In genomic region chr20:49230575-49231211, GRCh38 we compare ENCODE assay signal across 10 cellular contexts. TPM values are rescaled to one million over a fixed set of nuclear protein-coding genes. Genes with fewer than 3 reads are reported as not detected.
A peak's percentile ranks its signal among the peaks of the same experiment; 100 is the strongest.
DNase-seq lines count a peak whose midpoint lies in the region; ATAC-seq and TF ChIP-seq lines count a peak whose summit lies in the region.
"Had no signal": no experiment of that assay in that cellular context is flagged by ENCODE, and none has a peak within 500 bp of the region (broad histone marks: within the 10 kb centered on the region; RNA-seq: fewer than 3 reads in every experiment).

No MANE protein-coding gene starts in this region.

- H3K9ac ChIP-seq in smooth muscle cell (ENCODE audit: low read depth): no peak overlapping the region

- peaks cover 93% of the 10 kb centered on the region for H3K36me3 Mint-ChIP-seq in activated T-cell treated with anti-CD3 and anti-CD28 coated beads, Interleukin-2, amount 50 U/mL, for 24 hours (ENCODE audit: low read depth)

- no peaks in the 10 kb centered on the region for H3K27me3 ChIP-seq in RWPE2 (ENCODE audit: insufficient read depth, poor library complexity, severe bottlenecking)
- H3K27me3 ChIP-seq in smooth muscle cell (ENCODE audit: low read depth): no peaks in the 10 kb centered on the region

- no peak for DNase-seq in activated T-cell treated with anti-CD3 and anti-CD28 coated beads, Interleukin-2, amount 50 U/mL, for 24 hours
- DNase-seq in activated T-cell treated with anti-CD3 and anti-CD28 coated beads for 4 hours (no peak), RWPE2 (ENCODE audit: low spot score) (no peak), fibroblast of villous mesenchyme (ENCODE audit: low read depth) (peak; percentile 55), smooth muscle cell (lab: John Stamatoyannopoulos, UW; ENCODE audit: unreplicated experiment) (no peak), NK-92 (lab: John Stamatoyannopoulos, UW; ENCODE audit: unreplicated experiment) (no peak), NCI-H526 (lab: John Stamatoyannopoulos, UW) (no peak)
- no peak for DNase-seq in stimulated activated CD4-positive, alpha-beta T cell treated with anti-CD3 and anti-CD28 coated beads, Interleukin-2, amount 100 ng/mL, for 48 hours

- H3K27ac Mint-ChIP-seq in activated T-cell treated with anti-CD3 and anti-CD28 coated beads, Interleukin-2, amount 50 U/mL, for 24 hours: peak overlapping the region; percentile 85
- H3K27ac Mint-ChIP-seq: WTC11 had no signal

- 60% methylated on average over 10 of the region's 10 CpGs for WGBS in smooth muscle cell (ENCODE audit: low lambda C conversion rate)

- H3K27ac ChIP-seq in RWPE2 (ENCODE audit: poor library complexity, severe bottlenecking) (no peak overlapping the region), smooth muscle cell (ENCODE audit: low read depth) (peak overlapping the region; percentile 19)
- H3K27ac ChIP-seq: A549 had no signal

- no peak overlapping the region for H3K4me3 ChIP-seq in RWPE2 (ENCODE audit: severe bottlenecking)
- H3K4me3 ChIP-seq in fibroblast of villous mesenchyme (ENCODE audit: low read depth, low read length): no peak overlapping the region
- no peak overlapping the region for H3K4me3 ChIP-seq in smooth muscle cell
- H3K4me3 ChIP-seq: A549 had no signal

- H3K4me1 ChIP-seq in RWPE2 (ENCODE audit: insufficient read depth, poor library complexity, severe bottlenecking) (no peaks in the 10 kb centered on the region), smooth muscle cell (ENCODE audit: low read depth) (no peaks in the 10 kb centered on the region)
- H3K4me1 ChIP-seq: A549 had no signal

- ATAC-seq in RWPE2 (ENCODE audit: low read depth): 0 out of 3 replicates have a peak, but pooled peaks have one; percentile 11
- ATAC-seq: WTC11 had no signal

- H3K9me3 Mint-ChIP-seq in activated T-cell treated with anti-CD3 and anti-CD28 coated beads, Interleukin-2, amount 50 U/mL, for 24 hours: no peaks in the 10 kb centered on the region
- H3K9me3 Mint-ChIP-seq: WTC11 had no signal

- H3F3A ChIP-seq in smooth muscle cell (ENCODE audit: low read depth): no peaks in the 10 kb centered on the region

- H4K20me1 ChIP-seq in smooth muscle cell (ENCODE audit: low read depth): no peaks in the 10 kb centered on the region

- no peaks in the 10 kb centered on the region for H3K4me1 Mint-ChIP-seq in activated T-cell treated with anti-CD3 and anti-CD28 coated beads, Interleukin-2, amount 50 U/mL, for 24 hours (ENCODE audit: low read depth)
- H3K4me1 Mint-ChIP-seq: WTC11 had no signal

- no peaks in the 10 kb centered on the region for H3K79me2 ChIP-seq in smooth muscle cell (ENCODE audit: low read depth)

- H3K36me3 ChIP-seq in RWPE2 (ENCODE audit: low read depth): peaks cover 91% of the 10 kb centered on the region
- H3K36me3 ChIP-seq in smooth muscle cell (ENCODE audit: low read depth): no peaks in the 10 kb centered on the region

- TF ChIP-seq CTCF in RWPE2 (IDR thresholded peaks at IDR 0.05; ENCODE audit: poor library complexity, severe bottlenecking) (no peak), fibroblast of villous mesenchyme (IDR thresholded peaks at IDR 0.05; ENCODE audit: insufficient read depth, low read depth, low read length) (no peak), smooth muscle cell (IDR thresholded peaks at IDR 0.05; ENCODE audit: borderline replicate concordance, insufficient read depth, poor library complexity, severe bottlenecking) (no peak)

- no peaks in the 10 kb centered on the region for H3K9me3 ChIP-seq in RWPE2 (ENCODE audit: severe bottlenecking)
- H3K9me3 ChIP-seq in smooth muscle cell (replicated peaks; ENCODE audit: low read depth): no peaks in the 10 kb centered on the region
- H3K9me3 ChIP-seq: A549 had no signal

- H2AFZ ChIP-seq in smooth muscle cell (ENCODE audit: low read depth): no peak overlapping the region

- no peak overlapping the region for H3K4me2 ChIP-seq in smooth muscle cell
- H3K4me2 ChIP-seq: A549 had no signal

- no peak overlapping the region for H3K4me3 Mint-ChIP-seq in activated T-cell treated with anti-CD3 and anti-CD28 coated beads, Interleukin-2, amount 50 U/mL, for 24 hours
- H3K4me3 Mint-ChIP-seq: WTC11 had no signal

- no peaks in the 10 kb centered on the region for H3K27me3 Mint-ChIP-seq in activated T-cell treated with anti-CD3 and anti-CD28 coated beads, Interleukin-2, amount 50 U/mL, for 24 hours

RNA-seq across cellular contexts. Expression of gene DDX27, which starts 11.5 kb away (rescaled TPM):
- total RNA-seq in fibroblast of villous mesenchyme (28.7 and 33.2 TPM in 2 replicates), smooth muscle cell (19.6 and 20.7 TPM in 2 replicates)
- 28.3 and 39.3 TPM in 2 replicates for polyA plus RNA-seq in smooth muscle cell

RNA-seq across cellular contexts. Expression of gene STAU1, which starts 42.6 kb away (rescaled TPM):
- total RNA-seq in fibroblast of villous mesenchyme: 54.4 and 56.6 TPM in 2 replicates
- 42.2 and 44.7 TPM in 2 replicates for total RNA-seq in smooth muscle cell
- 45.1 and 48.2 TPM in 2 replicates for polyA plus RNA-seq in smooth muscle cell

RNA-seq across cellular contexts. Expression of gene ZNFX1, which starts 47.2 kb away (rescaled TPM):
- total RNA-seq in fibroblast of villous mesenchyme (39.3 and 56.6 TPM in 2 replicates), smooth muscle cell (15.9 and 17.4 TPM in 2 replicates)
- 16.4 and 18.0 TPM in 2 replicates for polyA plus RNA-seq in smooth muscle cell
